In the genomic region with DNA sequence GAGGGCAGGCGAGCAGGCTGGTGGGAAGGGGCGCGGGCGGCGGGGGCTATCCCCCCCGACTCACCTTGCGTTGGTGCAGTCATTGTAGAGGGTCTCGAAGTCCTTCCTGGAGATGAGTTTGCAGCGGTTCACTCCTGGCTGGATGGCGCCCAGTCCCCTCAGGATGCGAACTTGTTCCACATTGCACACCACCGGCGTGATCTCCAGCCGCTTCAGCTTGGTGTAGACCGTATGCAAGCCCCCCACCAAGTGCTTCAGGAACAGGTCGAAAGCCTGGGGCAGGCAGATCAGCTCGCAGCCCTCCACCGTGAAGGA, we compare ENCODE assay signal across 8 cellular contexts. TPM values are rescaled to one million over a fixed set of nuclear protein-coding genes. Genes with fewer than 3 reads are reported as not detected.
A peak's percentile ranks its signal among the peaks of the same experiment; 100 is the strongest.
DNase-seq lines count a peak whose midpoint lies in the region; ATAC-seq, FAIRE-seq and TF ChIP-seq lines count a peak whose summit lies in the region.

No MANE protein-coding gene starts in this region.

- FAIRE-seq in GM19239 (lab: Jason Lieb, UNC) = no peak

- no peak for TF ChIP-seq EP300 in neural cell (conservative IDR thresholded peaks at IDR 0.05; ENCODE audit: poor library complexity, severe bottlenecking)

- H3K27me3 ChIP-seq in neural cell (ENCODE audit: insufficient read depth, low read depth, low read length) = peaks cover 42% of the 10 kb centered on the region

- DNase-seq in NCI-H748 treated with DMSO at 0.1 percent for 48 hours (lab: John Stamatoyannopoulos, UW) (peak; percentile 25), erythroblast (lab: John Stamatoyannopoulos, UW) (peak; percentile 30 to 31), HEK293T (ENCODE audit: extremely low spot score) (no peak), GM19239 (ENCODE audit: insufficient read length, low spot score) (no peak), SKM-1 treated with dmso at 0.1 percent for 144 hours (lab: John Stamatoyannopoulos, UW; ENCODE audit: unreplicated experiment) (no peak)

- ATAC-seq in GM19023 (IDR thresholded peaks at IDR 0.05; ENCODE audit: unreplicated experiment) (peak; percentile 24), HG03095 (IDR thresholded peaks at IDR 0.05; ENCODE audit: unreplicated experiment) (no peak)

- no peak for TF ChIP-seq POLR2A in erythroblast (IDR thresholded peaks at IDR 0.05; ENCODE audit: low read length)

- POLR2A ChIA-PET in HEK293T (lab: Yijun Ruan, JAX) = interaction anchor here (1.3 to 2.1 kb wide), 3 partner anchors 9 to 114 kb away, joined by 3 to 6 read pairs (median 3); no protein-coding TSS in a partner anchor

- no peak overlapping the region for H3K4me2 ChIP-seq in neural cell (ENCODE audit: low read length)

- TF ChIP-seq CTCF in neural cell (IDR thresholded peaks at IDR 0.05; ENCODE audit: poor library complexity, severe bottlenecking) = no peak

- H3K36me3 ChIP-seq in neural cell (ENCODE audit: insufficient read depth, low read length) = no peaks in the 10 kb centered on the region

- H3K27ac ChIP-seq in neural cell (ENCODE audit: low read length) = peak overlapping the region; percentile 71

- peak overlapping the region; percentile 79 for H3K9ac ChIP-seq in neural cell (ENCODE audit: low read length)

- H3K9me2 ChIP-seq in neural cell (ENCODE audit: insufficient read depth, low read length) = no peaks in the 10 kb centered on the region

- peaks cover 54% of the 10 kb centered on the region for H3K79me2 ChIP-seq in neural cell (replicated peaks; ENCODE audit: insufficient read depth, low read length)

- H3F3A ChIP-seq in neural cell (ENCODE audit: insufficient read depth, low read length, poor library complexity, severe bottlenecking) = peaks cover 5% of the 10 kb centered on the region

- H3K9me3 ChIP-seq in neural cell (ENCODE audit: low read length) = no peaks in the 10 kb centered on the region

- no peaks in the 10 kb centered on the region for H4K20me1 ChIP-seq in neural cell (ENCODE audit: insufficient read depth)

- CTCF ChIA-PET in HEK293T (lab: Yijun Ruan, JAX) = interaction anchor here (0.6 kb wide), 1 partner anchor 785 kb away, joined by 5 read pairs; no protein-coding TSS in a partner anchor

- no peak for TF ChIP-seq RAD21 in neural cell (conservative IDR thresholded peaks at IDR 0.05)

- H2AFZ ChIP-seq in neural cell (ENCODE audit: low read depth, low read length) = peak overlapping the region; percentile 30

- H3K4me3 ChIP-seq in neural cell (ENCODE audit: low read length) = peak overlapping the region; percentile 92

TF ChIP-seq in neural cell, 6 proteins besides CTCF, POLR2A, EP300 and RAD21:
- TF ChIP-seq EZH2 (IDR thresholded peaks at IDR 0.05; ENCODE audit: borderline replicate concordance, insufficient read depth, low read length, poor library complexity, severe bottlenecking) = no peak
- TF ChIP-seq MXI1 (conservative IDR thresholded peaks at IDR 0.05; ENCODE audit: poor library complexity, severe bottlenecking) = peak; percentile 53

TF ChIP-seq in HEK293T, 16 proteins besides CTCF, POLR2A, EP300 and RAD21:
- no peak for TF ChIP-seq FOXM1 (IDR thresholded peaks at IDR 0.05; ENCODE audit: borderline replicate concordance)
- no peak for TF ChIP-seq ARNT (IDR thresholded peaks at IDR 0.05)
- TF ChIP-seq ZNF384 (IDR thresholded peaks at IDR 0.05) = no peak
- no peak for TF ChIP-seq SUZ12 (IDR thresholded peaks at IDR 0.05)
- no peak for TF ChIP-seq CTBP1 (IDR thresholded peaks at IDR 0.05; ENCODE audit: borderline replicate concordance)
- TF ChIP-seq L3MBTL2 (conservative IDR thresholded peaks at IDR 0.05) = no peak
- TF ChIP-seq TARDBP (IDR thresholded peaks at IDR 0.05) = no peak
- TF ChIP-seq NFRKB (IDR thresholded peaks at IDR 0.05) = no peak
- TF ChIP-seq FOXA1 (IDR thresholded peaks at IDR 0.05) = no peak
- TF ChIP-seq HDGF (IDR thresholded peaks at IDR 0.05; ENCODE audit: borderline replicate concordance) = no peak
- TF ChIP-seq BHLHE40 (IDR thresholded peaks at IDR 0.05; ENCODE audit: borderline replicate concordance) = no peak
- TF ChIP-seq LEF1 (IDR thresholded peaks at IDR 0.05; ENCODE audit: borderline replicate concordance) = no peak
- TF ChIP-seq SP1 (IDR thresholded peaks at IDR 0.05) = no peak
- TF ChIP-seq FOXK2 (IDR thresholded peaks at IDR 0.05) = no peak
- TF ChIP-seq, protein P1, sequence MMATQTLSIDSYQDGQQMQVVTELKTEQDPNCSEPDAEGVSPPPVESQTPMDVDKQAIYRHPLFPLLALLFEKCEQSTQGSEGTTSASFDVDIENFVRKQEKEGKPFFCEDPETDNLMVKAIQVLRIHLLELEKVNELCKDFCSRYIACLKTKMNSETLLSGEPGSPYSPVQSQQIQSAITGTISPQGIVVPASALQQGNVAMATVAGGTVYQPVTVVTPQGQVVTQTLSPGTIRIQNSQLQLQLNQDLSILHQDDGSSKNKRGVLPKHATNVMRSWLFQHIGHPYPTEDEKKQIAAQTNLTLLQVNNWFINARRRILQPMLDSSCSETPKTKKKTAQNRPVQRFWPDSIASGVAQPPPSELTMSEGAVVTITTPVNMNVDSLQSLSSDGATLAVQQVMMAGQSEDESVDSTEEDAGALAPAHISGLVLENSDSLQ (IDR thresholded peaks at IDR 0.05) = no peak
- no peak for TF ChIP-seq ELF4 (IDR thresholded peaks at IDR 0.05)

RNA-seq across cellular contexts. Expression of a gene that starts 1.2 kb away (rescaled TPM):
- 14.4 and 20.0 TPM in 2 replicates for polyA plus RNA-seq in neural cell
- polyA minus RNA-seq in neural cell = 33.4 and 37.7 TPM in 2 replicates

Comparison
In these comparisons a context has a peak if more than half of its experiments do, and no peak if none do; other contexts are left out.
1. DNase-seq: peak in NCI-H748 treated with DMSO at 0.1 percent for 48 hours (single experiment) and erythroblast (2 of 2); none in HEK293T (single experiment), GM19239 (single experiment) and SKM-1 treated with dmso at 0.1 percent for 144 hours (single experiment).